ENCODE assay signal across 12 cellular contexts in the genomic region with DNA sequence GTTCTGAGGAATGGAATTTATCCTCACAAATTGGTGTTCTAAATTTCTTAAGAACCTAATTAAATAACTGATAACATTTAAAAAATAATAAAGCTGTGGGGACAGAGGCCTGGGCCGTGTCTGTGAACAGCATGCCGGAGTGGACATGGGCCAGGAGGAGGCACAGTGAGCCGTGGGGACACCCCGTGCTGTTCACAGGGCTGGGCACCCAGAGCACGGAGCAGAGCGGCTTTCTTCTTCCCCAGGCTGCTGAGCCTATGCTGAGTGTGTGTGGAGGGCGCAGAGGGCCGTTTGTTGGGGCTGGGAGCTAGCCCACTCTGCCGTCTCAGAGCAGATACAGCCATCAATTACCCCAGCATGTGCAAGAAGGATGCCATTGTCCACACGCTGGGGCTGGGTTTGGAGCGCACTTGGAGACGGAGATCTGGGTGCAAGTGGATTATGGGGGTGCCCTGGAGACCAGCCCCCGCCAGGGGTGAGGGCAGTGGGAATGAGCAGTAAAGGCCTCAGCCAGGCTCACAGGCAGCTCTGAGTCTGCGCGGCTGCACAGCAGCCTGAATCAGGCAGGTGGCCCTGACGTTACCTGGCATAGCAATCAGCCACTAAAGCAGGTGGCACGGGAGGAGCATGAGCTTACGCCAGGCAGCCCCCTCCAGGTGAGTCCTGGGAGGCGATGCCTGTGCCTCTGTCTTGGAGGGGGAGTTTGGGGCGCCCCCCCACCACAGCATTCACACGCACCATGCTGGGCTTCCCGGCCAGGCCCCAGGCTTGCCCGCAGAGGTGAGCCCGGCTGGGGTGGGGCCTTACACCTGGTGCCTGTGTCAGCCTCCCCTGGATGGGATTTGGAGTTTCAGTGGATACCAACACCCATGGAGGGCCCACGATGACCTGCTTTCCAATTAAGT. TPM values are rescaled to one million over a fixed set of nuclear protein-coding genes. Genes with fewer than 3 reads are reported as not detected.
A peak's percentile ranks its signal among the peaks of the same experiment; 100 is the strongest.
DNase-seq lines count a peak whose midpoint lies in the region; ATAC-seq and TF ChIP-seq lines count a peak whose summit lies in the region.
"Had no signal": no experiment of that assay in that cellular context is flagged by ENCODE, and none has a peak within 500 bp of the region (broad histone marks: within the 10 kb centered on the region; RNA-seq: fewer than 3 reads in every experiment).

No MANE protein-coding gene starts in this region.

- no peak for TF ChIP-seq POLR2A in vagina (IDR thresholded peaks at IDR 0.05)

- H3K27ac Mint-ChIP-seq in activated naive CD4-positive, alpha-beta T cell treated with anti-CD3 and anti-CD28 coated beads for 36 hours, result no peak overlapping the region

- H3K36me3 Mint-ChIP-seq in activated naive CD4-positive, alpha-beta T cell treated with anti-CD3 and anti-CD28 coated beads for 36 hours (ENCODE audit: low read depth), result no peaks in the 10 kb centered on the region

- H3K27me3 Mint-ChIP-seq in activated naive CD4-positive, alpha-beta T cell treated with anti-CD3 and anti-CD28 coated beads for 36 hours (ENCODE audit: low read depth), result no peaks in the 10 kb centered on the region

- H3K4me3 Mint-ChIP-seq in activated naive CD4-positive, alpha-beta T cell treated with anti-CD3 and anti-CD28 coated beads for 36 hours, result no peak overlapping the region

- no peaks in the 10 kb centered on the region for H3K27me3 ChIP-seq in vagina
- no peaks in the 10 kb centered on the region for H3K27me3 ChIP-seq in lower lobe of right lung (ENCODE audit: low read depth)
- H3K27me3 ChIP-seq: adrenal gland, pancreas had no signal

- no peak for TF ChIP-seq CTCF in vagina (IDR thresholded peaks at IDR 0.05)
- no peak for TF ChIP-seq CTCF in lower lobe of right lung (IDR thresholded peaks at IDR 0.05)

- CTCF ChIA-PET in activated naive CD4-positive, alpha-beta T cell treated with anti-CD3 and anti-CD28 coated beads for 36 hours (lab: Charles Lee), result interaction anchor here (1.1 to 2.1 kb wide), 3 partner anchors 21 to 481 kb away, joined by 3 to 5 read pairs (median 3); no protein-coding TSS in a partner anchor

- H3K36me3 ChIP-seq in vagina (no peaks in the 10 kb centered on the region), lower lobe of right lung (no peaks in the 10 kb centered on the region)
- H3K36me3 ChIP-seq: adrenal gland, pancreas had no signal

- H3K4me3 ChIP-seq in vagina, result no peak overlapping the region
- H3K4me3 ChIP-seq in lower lobe of right lung, result no peak overlapping the region
- H3K4me3 ChIP-seq: adrenal gland, pancreas had no signal

- H3K4me1 ChIP-seq in vagina, result no peaks in the 10 kb centered on the region
- no peaks in the 10 kb centered on the region for H3K4me1 ChIP-seq in lower lobe of right lung
- H3K4me1 ChIP-seq: pancreas had no signal

- ATAC-seq in GM18502 (IDR thresholded peaks at IDR 0.05; ENCODE audit: poor library complexity, unreplicated experiment) (no peak), lower lobe of right lung (no peak)

- no peaks in the 10 kb centered on the region for H3K9me3 ChIP-seq in vagina
- no peaks in the 10 kb centered on the region for H3K9me3 ChIP-seq in lower lobe of right lung
- H3K9me3 ChIP-seq: adrenal gland, pancreas had no signal

- no peaks in the 10 kb centered on the region for H3K9me3 Mint-ChIP-seq in activated naive CD4-positive, alpha-beta T cell treated with anti-CD3 and anti-CD28 coated beads for 36 hours

- intact Hi-C loops in activated naive CD4-positive, alpha-beta T cell treated with anti-CD3 and anti-CD28 coated beads for 36 hours (cut with micrococcal nuclease), result no loop called here
- intact Hi-C loops in vagina (cut with DNase I), result no loop called here
- intact Hi-C loops in lower lobe of right lung (cut with DNase I), result no loop called here

- H3K27ac ChIP-seq in vagina (no peak overlapping the region), lower lobe of right lung (no peak overlapping the region)
- H3K27ac ChIP-seq: adrenal gland, pancreas had no signal

- H3K4me1 Mint-ChIP-seq in activated naive CD4-positive, alpha-beta T cell treated with anti-CD3 and anti-CD28 coated beads for 36 hours (ENCODE audit: low read depth), result peaks cover 11% of the 10 kb centered on the region

- peak; percentile 9 for DNase-seq in activated naive CD4-positive, alpha-beta T cell treated with Interleukin-2 at 50 U/mL for 16 hours
- no peak for DNase-seq in activated naive CD4-positive, alpha-beta T cell treated with anti-CD3 and anti-CD28 coated beads for 36 hours
- peak; percentile 35 for DNase-seq in NCI-H2107 (lab: John Stamatoyannopoulos, UW)
- peak; percentile 32 for DNase-seq in ecto neural progenitor cell (ENCODE audit: low spot score)
- peak; percentile 70 to 77 for DNase-seq in vagina (ENCODE audit: extremely low spot score in 2 of 2)
- DNase-seq in lower lobe of right lung, result no peak
- DNase-seq: AML-193, DMS 273 treated with DMSO at 0.1 percent for 48 hours, pancreas, T-helper 9 cell had no signal

RNA-seq across cellular contexts. Expression of a gene that starts 52.1 kb away (rescaled TPM):
- 10 to 100 TPM; 10.1 to 11.0 TPM for total RNA-seq in activated naive CD4-positive, alpha-beta T cell treated with anti-CD3 and anti-CD28 coated beads for 36 hours
- total RNA-seq in vagina (59.7 TPM), lower lobe of right lung (23.8 TPM)

Comparison
In these comparisons a context has a peak if more than half of its experiments do, and no peak if none do; other contexts are left out.
1. DNase-seq: peak in activated naive CD4-positive, alpha-beta T cell treated with Interleukin-2 at 50 U/mL for 16 hours (single experiment), NCI-H2107 (single experiment), ecto neural progenitor cell (single experiment) and vagina (2 of 2); none in activated naive CD4-positive, alpha-beta T cell treated with anti-CD3 and anti-CD28 coated beads for 36 hours (single experiment) and lower lobe of right lung (single experiment).